In the genomic region with DNA sequence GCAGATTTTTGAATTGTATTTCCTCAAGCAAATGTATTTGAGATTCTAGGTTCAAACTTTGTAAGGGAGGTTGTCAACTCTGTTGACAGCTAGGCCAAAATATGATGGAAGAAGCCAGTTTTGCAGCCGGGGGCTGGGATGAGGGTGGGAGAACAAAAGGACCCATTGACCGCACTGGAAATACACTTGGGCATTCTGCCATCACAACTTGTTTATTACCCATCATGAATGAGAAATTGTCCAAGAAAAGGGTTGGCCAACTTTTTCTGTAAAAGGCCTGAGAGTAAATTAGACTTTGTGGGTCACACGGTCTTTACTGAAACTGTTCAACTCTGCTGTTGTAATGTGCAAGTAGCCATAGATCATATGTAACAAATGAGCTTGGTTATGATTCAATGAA, we compare ENCODE assay signal across 1 cellular context.
TF ChIP-seq lines count a peak whose summit lies in the region.

No MANE protein-coding gene starts in this region.

TF ChIP-seq in HepG2, 621 proteins besides CTCF, POLR2A, EP300 and RAD21:
- TF ChIP-seq ZBTB7A (CRISPR knock-in tag; IDR thresholded peaks at IDR 0.05) (no peak), ZNF549 (CRISPR knock-in tag; IDR thresholded peaks at IDR 0.05) (no peak), KAT2B (IDR thresholded peaks at IDR 0.05; ENCODE audit: borderline replicate concordance, low read depth, low read length) (no peak), ZNF570 (CRISPR knock-in tag; IDR thresholded peaks at IDR 0.05; ENCODE audit: borderline replicate concordance) (no peak), ETV5 (CRISPR knock-in tag; IDR thresholded peaks at IDR 0.05; ENCODE audit: borderline replicate concordance) (no peak), ARID2 (CRISPR knock-in tag; IDR thresholded peaks at IDR 0.05; ENCODE audit: borderline replicate concordance) (no peak), ZNF10 (CRISPR knock-in tag; IDR thresholded peaks at IDR 0.05; ENCODE audit: borderline replicate concordance, low read depth) (no peak), ZNF616 (CRISPR knock-in tag; IDR thresholded peaks at IDR 0.05; ENCODE audit: low read depth) (no peak), RFX5 (IDR thresholded peaks at IDR 0.05; ENCODE audit: low read depth, low read length) (no peak), ZNF484 (CRISPR knock-in tag; IDR thresholded peaks at IDR 0.05; ENCODE audit: borderline replicate concordance, low read depth) (no peak), ZNF562 (CRISPR knock-in tag; IDR thresholded peaks at IDR 0.05; ENCODE audit: borderline replicate concordance) (no peak)
- TF ChIP-seq, protein P1, sequence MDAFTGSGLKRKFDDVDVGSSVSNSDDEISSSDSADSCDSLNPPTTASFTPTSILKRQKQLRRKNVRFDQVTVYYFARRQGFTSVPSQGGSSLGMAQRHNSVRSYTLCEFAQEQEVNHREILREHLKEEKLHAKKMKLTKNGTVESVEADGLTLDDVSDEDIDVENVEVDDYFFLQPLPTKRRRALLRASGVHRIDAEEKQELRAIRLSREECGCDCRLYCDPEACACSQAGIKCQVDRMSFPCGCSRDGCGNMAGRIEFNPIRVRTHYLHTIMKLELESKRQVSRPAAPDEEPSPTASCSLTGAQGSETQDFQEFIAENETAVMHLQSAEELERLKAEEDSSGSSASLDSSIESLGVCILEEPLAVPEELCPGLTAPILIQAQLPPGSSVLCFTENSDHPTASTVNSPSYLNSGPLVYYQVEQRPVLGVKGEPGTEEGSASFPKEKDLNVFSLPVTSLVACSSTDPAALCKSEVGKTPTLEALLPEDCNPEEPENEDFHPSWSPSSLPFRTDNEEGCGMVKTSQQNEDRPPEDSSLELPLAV (CRISPR knock-in tag; conservative IDR thresholded peaks at IDR 0.05; ENCODE audit: low read depth), result no peak
- TF ChIP-seq, protein P2, sequence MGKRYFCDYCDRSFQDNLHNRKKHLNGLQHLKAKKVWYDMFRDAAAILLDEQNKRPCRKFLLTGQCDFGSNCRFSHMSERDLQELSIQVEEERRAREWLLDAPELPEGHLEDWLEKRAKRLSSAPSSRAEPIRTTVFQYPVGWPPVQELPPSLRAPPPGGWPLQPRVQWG (CRISPR knock-in tag; IDR thresholded peaks at IDR 0.05; ENCODE audit: borderline replicate concordance, low read depth), result no peak
- TF ChIP-seq, protein P3, sequence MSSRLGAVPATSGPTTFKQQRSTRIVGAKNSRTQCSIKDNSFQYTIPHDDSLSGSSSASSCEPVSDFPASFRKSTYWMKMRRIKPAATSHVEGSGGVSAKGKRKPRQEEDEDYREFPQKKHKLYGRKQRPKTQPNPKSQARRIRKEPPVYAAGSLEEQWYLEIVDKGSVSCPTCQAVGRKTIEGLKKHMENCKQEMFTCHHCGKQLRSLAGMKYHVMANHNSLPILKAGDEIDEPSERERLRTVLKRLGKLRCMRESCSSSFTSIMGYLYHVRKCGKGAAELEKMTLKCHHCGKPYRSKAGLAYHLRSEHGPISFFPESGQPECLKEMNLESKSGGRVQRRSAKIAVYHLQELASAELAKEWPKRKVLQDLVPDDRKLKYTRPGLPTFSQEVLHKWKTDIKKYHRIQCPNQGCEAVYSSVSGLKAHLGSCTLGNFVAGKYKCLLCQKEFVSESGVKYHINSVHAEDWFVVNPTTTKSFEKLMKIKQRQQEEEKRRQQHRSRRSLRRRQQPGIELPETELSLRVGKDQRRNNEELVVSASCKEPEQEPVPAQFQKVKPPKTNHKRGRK (CRISPR knock-in tag; IDR thresholded peaks at IDR 0.05), result no peak
